8 cellular contexts compared by ENCODE assay signal in the genomic region with DNA sequence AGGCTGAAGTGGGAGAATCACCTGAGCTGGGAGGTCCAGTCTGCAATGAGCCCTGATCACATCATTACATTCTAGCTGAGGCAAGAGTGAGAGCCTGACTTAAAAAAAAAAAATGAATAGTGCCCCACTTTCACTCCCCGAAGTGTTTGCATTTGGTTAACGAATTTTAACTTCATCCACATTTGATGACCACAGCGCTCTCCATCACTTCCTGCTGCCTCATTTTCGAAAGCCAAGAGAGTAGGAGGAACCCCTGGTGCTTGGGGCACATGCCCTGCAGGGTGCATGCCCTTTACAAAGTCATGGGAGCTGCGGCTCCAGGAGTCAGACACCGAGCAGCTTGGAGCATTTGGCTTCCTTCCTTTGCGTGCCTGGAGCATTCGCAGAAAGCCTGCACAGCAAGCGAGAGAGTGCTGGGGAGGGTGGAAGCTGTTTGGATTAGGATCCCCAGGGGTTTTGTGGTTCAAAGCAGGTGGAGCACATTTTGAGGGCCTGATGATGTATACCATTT.
DNase-seq lines count a peak whose midpoint lies in the region; ATAC-seq lines count a peak whose summit lies in the region.
"Not testable (repeated sequence)": the region's sequence is repeated elsewhere in the genome, so short reads cannot be mapped to it uniquely, and the experiment has no call there.

No MANE protein-coding gene starts in this region.

- H3K4me1 Mint-ChIP-seq in activated CD8-positive, alpha-beta T cell treated with anti-CD3 and anti-CD28 coated beads, Interleukin-2, amount 10 ng/mL, durations not matched to agents 7 days and 5 days (ENCODE audit: low read depth); stimulated activated naive CD8-positive, alpha-beta T cell treated with anti-CD3 and anti-CD28 coated beads, Interleukin-15, amount 100 ng/mL, for 72 hours: not testable (repeated sequence)

- ATAC-seq in GM19452 (IDR thresholded peaks at IDR 0.05; ENCODE audit: unreplicated experiment) (peak; percentile 89), HG02678 (IDR thresholded peaks at IDR 0.05; ENCODE audit: unreplicated experiment) (peak; percentile 73), HG03571 (IDR thresholded peaks at IDR 0.05; ENCODE audit: unreplicated experiment) (peak; percentile 62), Right ventricle myocardium inferior (peak; percentile 57)
- ATAC-seq in activated CD8-positive, alpha-beta T cell treated with anti-CD3 and anti-CD28 coated beads, Interleukin-2, amount 10 ng/mL, durations not matched to agents 7 days and 5 days = peak; percentile 73
- ATAC-seq in stimulated activated naive CD8-positive, alpha-beta T cell treated with anti-CD3 and anti-CD28 coated beads, Interleukin-15, amount 100 ng/mL, for 72 hours = peak; percentile 70

- DNase-seq in GDM1 (lab: John Stamatoyannopoulos, UW) (peak; percentile 15), NCI-H345 treated with DMSO at 0.1 percent for 48 hours (lab: John Stamatoyannopoulos, UW; ENCODE audit: unreplicated experiment) (peak; percentile 33)
- DNase-seq in activated CD8-positive, alpha-beta T cell treated with anti-CD3 and anti-CD28 coated beads, Interleukin-2, amount 10 ng/mL, durations not matched to agents 7 days and 5 days; Right ventricle myocardium inferior (ENCODE audit: missing footprints); stimulated activated naive CD8-positive, alpha-beta T cell treated with anti-CD3 and anti-CD28 coated beads, Interleukin-15, amount 100 ng/mL, for 72 hours: not testable (repeated sequence)

- not testable (repeated sequence) for H3K27me3 Mint-ChIP-seq in activated CD8-positive, alpha-beta T cell treated with anti-CD3 and anti-CD28 coated beads, Interleukin-2, amount 10 ng/mL, durations not matched to agents 7 days and 5 days (ENCODE audit: low read depth)
- H3K27me3 Mint-ChIP-seq in stimulated activated naive CD8-positive, alpha-beta T cell treated with anti-CD3 and anti-CD28 coated beads, Interleukin-15, amount 100 ng/mL, for 72 hours = peaks cover 21% of the 10 kb centered on the region

- peak overlapping the region; percentile 18 for H3K27ac Mint-ChIP-seq in activated CD8-positive, alpha-beta T cell treated with anti-CD3 and anti-CD28 coated beads, Interleukin-2, amount 10 ng/mL, durations not matched to agents 7 days and 5 days
- H3K27ac Mint-ChIP-seq in stimulated activated naive CD8-positive, alpha-beta T cell treated with anti-CD3 and anti-CD28 coated beads, Interleukin-15, amount 100 ng/mL, for 72 hours = peak overlapping the region in 1 of 2 donors; percentile 10

- POLR2A ChIA-PET in activated CD8-positive, alpha-beta T cell treated with anti-CD3 and anti-CD28 coated beads, Interleukin-2, amount 10 ng/mL, durations not matched to agents 7 days and 5 days (lab: Charles Lee) = not testable (repeated sequence)

- not testable (repeated sequence) for H3K36me3 Mint-ChIP-seq in activated CD8-positive, alpha-beta T cell treated with anti-CD3 and anti-CD28 coated beads, Interleukin-2, amount 10 ng/mL, durations not matched to agents 7 days and 5 days (ENCODE audit: low read depth)

- peak overlapping the region; percentile 43 for H3K4me3 Mint-ChIP-seq in activated CD8-positive, alpha-beta T cell treated with anti-CD3 and anti-CD28 coated beads, Interleukin-2, amount 10 ng/mL, durations not matched to agents 7 days and 5 days
- peak overlapping the region in 1 of 2 donors; percentile 29 for H3K4me3 Mint-ChIP-seq in stimulated activated naive CD8-positive, alpha-beta T cell treated with anti-CD3 and anti-CD28 coated beads, Interleukin-15, amount 100 ng/mL, for 72 hours

- CTCF ChIA-PET in activated CD8-positive, alpha-beta T cell treated with anti-CD3 and anti-CD28 coated beads, Interleukin-2, amount 10 ng/mL, durations not matched to agents 7 days and 5 days (lab: Charles Lee) = not testable (repeated sequence)

- H3K9me3 Mint-ChIP-seq in activated CD8-positive, alpha-beta T cell treated with anti-CD3 and anti-CD28 coated beads, Interleukin-2, amount 10 ng/mL, durations not matched to agents 7 days and 5 days (ENCODE audit: insufficient read depth); stimulated activated naive CD8-positive, alpha-beta T cell treated with anti-CD3 and anti-CD28 coated beads, Interleukin-15, amount 100 ng/mL, for 72 hours: not testable (repeated sequence)

- intact Hi-C loops in Right ventricle myocardium inferior (cut with DNase I) = not testable (repeated sequence)
